Comparison of ENCODE assay signal across 8 cellular contexts in the genomic region with DNA sequence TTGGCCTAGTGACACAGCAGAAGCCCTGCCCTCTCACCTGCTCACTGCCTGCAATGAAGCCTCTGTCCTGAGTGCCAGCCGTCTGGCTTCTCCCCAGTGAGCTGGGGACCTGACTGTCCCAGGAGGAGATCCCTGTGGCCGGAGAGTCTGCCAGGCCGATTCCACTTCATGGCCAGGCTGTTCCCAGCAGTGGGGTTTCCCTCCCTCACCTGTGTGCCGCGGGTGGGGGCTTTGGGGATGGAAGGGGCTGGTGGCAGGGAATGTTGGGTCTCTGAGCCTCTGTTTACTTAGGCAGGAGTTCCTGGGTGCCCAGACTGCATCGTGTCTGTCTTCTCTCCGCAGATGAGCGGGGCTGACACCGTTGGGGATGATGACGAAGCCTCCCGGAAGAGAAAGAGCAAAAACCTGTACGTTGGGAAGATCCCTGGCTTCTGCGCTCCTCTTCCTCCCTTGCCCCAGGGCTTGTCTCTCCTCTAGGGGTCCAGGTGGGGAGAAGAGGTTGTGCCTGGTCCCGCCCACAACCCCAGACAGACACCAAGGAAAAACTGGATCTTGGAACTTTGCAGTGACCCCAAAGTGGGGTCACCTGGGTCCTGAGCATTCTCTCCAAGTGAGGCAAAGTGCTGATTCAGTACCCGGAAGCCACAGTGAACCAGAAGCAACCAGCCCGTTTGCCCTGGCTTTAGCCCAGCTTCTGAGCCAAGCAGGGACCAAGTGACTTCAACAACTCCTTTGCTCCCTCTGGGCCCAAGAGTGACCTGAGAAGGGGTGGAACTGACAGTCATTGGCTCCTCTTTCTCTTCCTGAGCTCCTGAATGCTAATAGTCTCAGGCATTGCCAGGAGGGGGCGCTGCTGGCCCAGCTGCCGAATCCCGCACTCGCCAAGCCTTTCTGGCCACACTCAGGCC.
DNase-seq lines count a peak whose midpoint lies in the region; ATAC-seq and TF ChIP-seq lines count a peak whose summit lies in the region.

No MANE protein-coding gene starts in this region.

- peak overlapping the region; percentile 49 to 77 (median 69) for H3K27ac ChIP-seq in gastrocnemius medialis

- no peaks in the 10 kb centered on the region for H3K27me3 ChIP-seq in gastrocnemius medialis

- TF ChIP-seq CTCF in gastrocnemius medialis (IDR thresholded peaks at IDR 0.05 in 4 of 5, conservative IDR thresholded peaks at IDR 0.05 in 1 of 5): peak; percentile 91 to 96 (median 93)

- TF ChIP-seq POLR2A in gastrocnemius medialis (IDR thresholded peaks at IDR 0.05): no peak

- ATAC-seq in GM21515 (IDR thresholded peaks at IDR 0.05; ENCODE audit: unreplicated experiment): peak; percentile 58
- ATAC-seq in gastrocnemius medialis: peak; percentile 77

- DNase-seq in DMS 273 treated with DMSO at 0.1 percent for 48 hours (lab: John Stamatoyannopoulos, UW): peak; percentile 34
- peak; percentile 82 for DNase-seq in M059J (ENCODE audit: low read depth)
- peak; percentile 73 for DNase-seq in SW480 (ENCODE audit: low spot score)
- peak in 57 of 58 donors; percentile 13 to 91 (median 70) for DNase-seq in anterior cingulate cortex (lab: John Stamatoyannopoulos, UW)
- peak; percentile 74 for DNase-seq in hepatic stellate cell (ENCODE audit: low spot score)
- DNase-seq in gastrocnemius medialis: peak; percentile 61 to 80
- no peak for DNase-seq in OCI-M2 (lab: John Stamatoyannopoulos, UW; ENCODE audit: unreplicated experiment)

- in situ Hi-C loops in gastrocnemius medialis (cut with MboI; ENCODE audit: low sequenced_read_pairs in 4 of 4): loop anchor here (5.0 kb wide), 3 partner anchors 66 to 144 kb away; no protein-coding TSS in a partner anchor

- H3K4me3 ChIP-seq in gastrocnemius medialis: no peak overlapping the region

- intact Hi-C loops in gastrocnemius medialis (cut with DNase I; ENCODE audit: low total_unique reads): loop anchor here (1.0 kb wide), 1 partner anchor 64 kb away; no protein-coding TSS in a partner anchor

- H3K4me1 ChIP-seq in gastrocnemius medialis: peaks cover 28 to 60% of the 10 kb centered on the region in 2 donors

- no peaks in the 10 kb centered on the region for H3K9me3 ChIP-seq in gastrocnemius medialis

- H3K36me3 ChIP-seq in gastrocnemius medialis: no peaks in the 10 kb centered on the region
